ENCODE assay signal across 8 cellular contexts in genomic region chr5:140362875-140363630, GRCh38. TPM values are rescaled to one million over a fixed set of nuclear protein-coding genes. Genes with fewer than 3 reads are reported as not detected.
A peak's percentile ranks its signal among the peaks of the same experiment; 100 is the strongest.
DNase-seq lines count a peak whose midpoint lies in the region; ATAC-seq and TF ChIP-seq lines count a peak whose summit lies in the region.

No MANE protein-coding gene starts in this region.

- H3K4me1 Mint-ChIP-seq in activated T-helper 1 cell treated with anti-CD3 and anti-CD28 coated beads, Interleukin-12 subunit alpha, Interleukin-12 subunit beta, Interleukin-2, Interleukin-4 antibody, amounts not matched to agents 30 ng/mL and 10 ng/mL and 1 ng/mL, durations not matched to agents 14 hours and 24 hours and 36 hours (ENCODE audit: low read depth), result peaks cover 6% of the 10 kb centered on the region
- H3K4me1 Mint-ChIP-seq in neural crest cell, result peaks cover 9% of the 10 kb centered on the region

- H3K36me3 ChIP-seq in BLaER1 treated with 17β-estradiol and CSF1 and Interleukin-3, amounts not matched to agents 10 nM and 100 nM, result no peaks in the 10 kb centered on the region
- H3K36me3 ChIP-seq in Peyer's patch, result no peaks in the 10 kb centered on the region
- no peaks in the 10 kb centered on the region for H3K36me3 ChIP-seq in subcutaneous abdominal adipose tissue (ENCODE audit: control insufficient read depth in 5 of 5, insufficient read depth in 5 of 5, low read length in 5 of 5)

- ATAC-seq in GM19035 (IDR thresholded peaks at IDR 0.05; ENCODE audit: unreplicated experiment), result peak; percentile 86
- ATAC-seq in HG03354 (IDR thresholded peaks at IDR 0.05; ENCODE audit: poor library complexity, severe bottlenecking, unreplicated experiment), result peak; percentile 92

- H3K4me2 ChIP-seq in BLaER1 treated with 17β-estradiol and CSF1 and Interleukin-3, amounts not matched to agents 10 nM and 100 nM, result peak overlapping the region; percentile 16 to 78 (median 58); a peak in 20 of 22 replicates

- no peaks in the 10 kb centered on the region for H3K36me3 Mint-ChIP-seq in activated T-helper 1 cell treated with anti-CD3 and anti-CD28 coated beads, Interleukin-12 subunit alpha, Interleukin-12 subunit beta, Interleukin-2, Interleukin-4 antibody, amounts not matched to agents 30 ng/mL and 10 ng/mL and 1 ng/mL, durations not matched to agents 14 hours and 24 hours and 36 hours (ENCODE audit: low read depth)
- H3K36me3 Mint-ChIP-seq in neural crest cell (ENCODE audit: low read depth), result no peaks in the 10 kb centered on the region

- H4K20me1 ChIP-seq in BLaER1 treated with 17β-estradiol and CSF1 and Interleukin-3, amounts not matched to agents 10 nM and 100 nM, result no peaks in the 10 kb centered on the region; a peak in 1 of 22 replicates

- peaks cover 2% of the 10 kb centered on the region for H3K27me3 Mint-ChIP-seq in activated T-helper 1 cell treated with anti-CD3 and anti-CD28 coated beads, Interleukin-12 subunit alpha, Interleukin-12 subunit beta, Interleukin-2, Interleukin-4 antibody, amounts not matched to agents 30 ng/mL and 10 ng/mL and 1 ng/mL, durations not matched to agents 14 hours and 24 hours and 36 hours (ENCODE audit: insufficient read depth)
- H3K27me3 Mint-ChIP-seq in neural crest cell (ENCODE audit: low read depth), result no peaks in the 10 kb centered on the region

- no peaks in the 10 kb centered on the region for H3K27me3 ChIP-seq in BLaER1 treated with 17β-estradiol and CSF1 and Interleukin-3, amounts not matched to agents 10 nM and 100 nM
- no peaks in the 10 kb centered on the region for H3K27me3 ChIP-seq in Peyer's patch
- H3K27me3 ChIP-seq in subcutaneous abdominal adipose tissue (ENCODE audit: control insufficient read depth in 5 of 5, insufficient read depth in 4 of 5, low read length in 5 of 5), result peaks cover 0 to 4% (median 0%) of the 10 kb centered on the region in 5 donors

- H3K4me1 ChIP-seq in BLaER1 treated with 17β-estradiol and CSF1 and Interleukin-3, amounts not matched to agents 10 nM and 100 nM, result peaks cover 0 to 26% (median 20%) of the 10 kb centered on the region in 10 experiments; a peak in 15 of 20 replicates
- H3K4me1 ChIP-seq in Peyer's patch (peaks cover 0 to 7% (median 5%) of the 10 kb centered on the region in 4 donors), subcutaneous abdominal adipose tissue (ENCODE audit: control insufficient read depth in 5 of 5, insufficient read depth in 5 of 5, low read length in 5 of 5) (peaks cover 0 to 7% (median 4%) of the 10 kb centered on the region in 5 donors)

- peak overlapping the region; percentile 79 for H3K4me3 Mint-ChIP-seq in activated T-helper 1 cell treated with anti-CD3 and anti-CD28 coated beads, Interleukin-12 subunit alpha, Interleukin-12 subunit beta, Interleukin-2, Interleukin-4 antibody, amounts not matched to agents 30 ng/mL and 10 ng/mL and 1 ng/mL, durations not matched to agents 14 hours and 24 hours and 36 hours
- no peak overlapping the region for H3K4me3 Mint-ChIP-seq in neural crest cell

- H3K9me3 Mint-ChIP-seq in activated T-helper 1 cell treated with anti-CD3 and anti-CD28 coated beads, Interleukin-12 subunit alpha, Interleukin-12 subunit beta, Interleukin-2, Interleukin-4 antibody, amounts not matched to agents 30 ng/mL and 10 ng/mL and 1 ng/mL, durations not matched to agents 14 hours and 24 hours and 36 hours, result no peaks in the 10 kb centered on the region
- H3K9me3 Mint-ChIP-seq in neural crest cell, result no peaks in the 10 kb centered on the region

- no peak overlapping the region for H3K9ac ChIP-seq in BLaER1 treated with 17β-estradiol and CSF1 and Interleukin-3, amounts not matched to agents 10 nM and 100 nM
- peak overlapping the region in 1 of 5 donors; percentile 12 for H3K9ac ChIP-seq in subcutaneous abdominal adipose tissue (ENCODE audit: low read length in 5 of 5)

- H3K9me3 ChIP-seq in BLaER1 treated with 17β-estradiol and CSF1 and Interleukin-3, amounts not matched to agents 10 nM and 100 nM (replicated peaks in 1 of 11), result no peaks in the 10 kb centered on the region
- no peaks in the 10 kb centered on the region for H3K9me3 ChIP-seq in Peyer's patch
- no peaks in the 10 kb centered on the region for H3K9me3 ChIP-seq in subcutaneous abdominal adipose tissue (ENCODE audit: control insufficient read depth in 5 of 5, low read length in 5 of 5)

- DNase-seq in Peyer's patch (peak; percentile 73 to 91 (median 90)), fibroblast of the aortic adventitia (ENCODE audit: low read depth) (peak; percentile 56), neural crest cell (ENCODE audit: low read depth, low spot score) (peak; percentile 85)
- peak; percentile 79 for DNase-seq in activated T-helper 1 cell treated with anti-CD3 and anti-CD28 coated beads, Interleukin-12 subunit alpha, Interleukin-12 subunit beta, Interleukin-2, Interleukin-4 antibody, amounts not matched to agents 30 ng/mL and 10 ng/mL and 1 ng/mL, durations not matched to agents 14 hours and 24 hours and 36 hours (ENCODE audit: low spot score)

- intact Hi-C loops in activated T-helper 1 cell treated with anti-CD3 and anti-CD28 coated beads, Interleukin-12 subunit alpha, Interleukin-12 subunit beta, Interleukin-2, Interleukin-4 antibody, amounts not matched to agents 30 ng/mL and 10 ng/mL and 1 ng/mL, durations not matched to agents 14 hours and 24 hours and 36 hours (cut with micrococcal nuclease), result loop anchor here (1.0 kb wide), 3 partner anchors 272 to 357 kb away; partner anchors contain the start of gene WDR55

- peak overlapping the region; percentile 73 for H3K27ac Mint-ChIP-seq in activated T-helper 1 cell treated with anti-CD3 and anti-CD28 coated beads, Interleukin-12 subunit alpha, Interleukin-12 subunit beta, Interleukin-2, Interleukin-4 antibody, amounts not matched to agents 30 ng/mL and 10 ng/mL and 1 ng/mL, durations not matched to agents 14 hours and 24 hours and 36 hours
- no peak overlapping the region for H3K27ac Mint-ChIP-seq in neural crest cell (ENCODE audit: unreplicated experiment)

- H3K4me3 ChIP-seq in BLaER1 treated with 17β-estradiol and CSF1 and Interleukin-3, amounts not matched to agents 10 nM and 100 nM, result no peak overlapping the region; a peak in 1 of 20 replicates
- peak overlapping the region; percentile 13 to 50 (median 38) for H3K4me3 ChIP-seq in Peyer's patch
- peak overlapping the region; percentile 59 for H3K4me3 ChIP-seq in fibroblast of the aortic adventitia (ENCODE audit: low read depth, low read length)
- peak overlapping the region in 4 of 5 donors; percentile 36 to 57 (median 50) for H3K4me3 ChIP-seq in subcutaneous abdominal adipose tissue (ENCODE audit: low read depth in 1 of 5, low read length in 5 of 5)

- TF ChIP-seq POLR2A in Peyer's patch (IDR thresholded peaks at IDR 0.05), result no peak

- no peak overlapping the region for H3K27ac ChIP-seq in BLaER1 treated with 17β-estradiol and CSF1 and Interleukin-3, amounts not matched to agents 10 nM and 100 nM
- H3K27ac ChIP-seq in Peyer's patch, result no peak overlapping the region
- no peak overlapping the region for H3K27ac ChIP-seq in subcutaneous abdominal adipose tissue (ENCODE audit: low read depth, low read length)

- TF ChIP-seq CTCF in Peyer's patch (IDR thresholded peaks at IDR 0.05), result peak; percentile 48 to 98 (median 90)
- TF ChIP-seq CTCF in fibroblast of the aortic adventitia (IDR thresholded peaks at IDR 0.05; ENCODE audit: insufficient read depth, low read length), result peak; percentile 93
- peak; percentile 96 for TF ChIP-seq CTCF in neural crest cell (conservative IDR thresholded peaks at IDR 0.05)

RNA-seq across cellular contexts. Expression of gene SLC4A9, which starts 3.1 kb away (rescaled TPM):
- total RNA-seq in Peyer's patch (1 to 10 TPM in 1 of 4 donors, under 1 TPM in 2, not detected in 1; 0.38 to 2.5 (median 0.40) TPM), fibroblast of the aortic adventitia (ENCODE audit: low replicate concordance) (not detected in 2 replicates), neural crest cell (not detected in 2 replicates)
- total RNA-seq in activated T-helper 1 cell treated with anti-CD3 and anti-CD28 coated beads, Interleukin-12 subunit alpha, Interleukin-12 subunit beta, Interleukin-2, Interleukin-4 antibody, amounts not matched to agents 30 ng/mL and 10 ng/mL and 1 ng/mL, durations not matched to agents 14 hours and 24 hours and 36 hours, result not detected in 2 replicates

RNA-seq across cellular contexts. Expression of gene HBEGF, which starts 16.6 kb away (rescaled TPM):
- total RNA-seq in Peyer's patch (10 to 100 TPM in 2 of 4 donors, 1 to 10 TPM in 2; 4.1 to 41.0 (median 10.1) TPM), fibroblast of the aortic adventitia (ENCODE audit: low replicate concordance) (0.41 and 0.90 TPM in 2 replicates), neural crest cell (2.2 and 2.4 TPM in 2 replicates)
- 28.5 and 28.9 TPM in 2 replicates for total RNA-seq in activated T-helper 1 cell treated with anti-CD3 and anti-CD28 coated beads, Interleukin-12 subunit alpha, Interleukin-12 subunit beta, Interleukin-2, Interleukin-4 antibody, amounts not matched to agents 30 ng/mL and 10 ng/mL and 1 ng/mL, durations not matched to agents 14 hours and 24 hours and 36 hours

RNA-seq across cellular contexts. Expression of gene ANKHD1, which starts 38.6 kb away (rescaled TPM):
- 100 to 1,000 TPM; 141 to 236 (median 211) TPM for total RNA-seq in Peyer's patch
- 121 and 123 TPM in 2 replicates for total RNA-seq in activated T-helper 1 cell treated with anti-CD3 and anti-CD28 coated beads, Interleukin-12 subunit alpha, Interleukin-12 subunit beta, Interleukin-2, Interleukin-4 antibody, amounts not matched to agents 30 ng/mL and 10 ng/mL and 1 ng/mL, durations not matched to agents 14 hours and 24 hours and 36 hours
- 71.1 and 145 TPM in 2 replicates for total RNA-seq in fibroblast of the aortic adventitia (ENCODE audit: low replicate concordance)
- total RNA-seq in neural crest cell, result 152 and 154 TPM in 2 replicates

Comparison
In these comparisons a context has a peak if more than half of its experiments do, and no peak if none do; other contexts are left out.
1. H3K4me3 ChIP-seq: peak in Peyer's patch (4 of 4), fibroblast of the aortic adventitia (single experiment) and subcutaneous abdominal adipose tissue (4 of 5); none in BLaER1 treated with 17β-estradiol and CSF1 and Interleukin-3, amounts not matched to agents 10 nM and 100 nM (0 of 10).
2. Peak in every context shown above with its lines, with median percentiles within 50 percentile points of each other: DNase-seq and CTCF ChIP-seq.